ENCODE assay signal across 8 cellular contexts in genomic region chr16:51150159-51150893, GRCh38. TPM values are rescaled to one million over a fixed set of nuclear protein-coding genes. Genes with fewer than 3 reads are reported as not detected.
DNase-seq lines count a peak whose midpoint lies in the region; ATAC-seq and TF ChIP-seq lines count a peak whose summit lies in the region.

No MANE protein-coding gene starts in this region.

- DNase-seq in EL (peak; percentile 16), WERI-Rb-1 (peak; percentile 14), right cardiac atrium (no peak), RPMI8226 (no peak), NCI-H1105 (lab: John Stamatoyannopoulos, UW) (no peak)

- H3K4me3 ChIP-seq in WERI-Rb-1 (ENCODE audit: low read depth, low read length) (peak overlapping the region; percentile 86), right cardiac atrium (ENCODE audit: low read length) (peak overlapping the region; percentile 69), rectal smooth muscle tissue (ENCODE audit: low read length) (peak overlapping the region; percentile 34)

- peaks cover 2% of the 10 kb centered on the region for H3K4me1 ChIP-seq in right cardiac atrium (ENCODE audit: control insufficient read depth, insufficient read depth, low read length)
- H3K4me1 ChIP-seq in rectal smooth muscle tissue (ENCODE audit: control insufficient read depth, insufficient read depth, low read length): no peaks in the 10 kb centered on the region

- H3K36me3 ChIP-seq in WERI-Rb-1: peaks cover 54% of the 10 kb centered on the region
- no peaks in the 10 kb centered on the region for H3K36me3 ChIP-seq in rectal smooth muscle tissue (ENCODE audit: control insufficient read depth, insufficient read depth, low read length)

- H3K9me3 ChIP-seq in WERI-Rb-1 (ENCODE audit: severe bottlenecking) (no peaks in the 10 kb centered on the region), right cardiac atrium (ENCODE audit: control insufficient read depth, low read length) (no peaks in the 10 kb centered on the region)

- no peak for TF ChIP-seq CTCF in WERI-Rb-1 (IDR thresholded peaks at IDR 0.05; ENCODE audit: low read depth, low read length)

- WGBS in right cardiac atrium: 4% methylated on average over 54 of the region's 54 CpGs

- peak overlapping the region; percentile 98 for H3K27ac ChIP-seq in WERI-Rb-1
- no peak overlapping the region for H3K27ac ChIP-seq in right cardiac atrium (ENCODE audit: low read length)
- H3K27ac ChIP-seq in rectal smooth muscle tissue (ENCODE audit: low read depth, low read length): no peak overlapping the region

- ATAC-seq in right cardiac atrium (no peak), HG03432 (IDR thresholded peaks at IDR 0.05; ENCODE audit: unreplicated experiment) (no peak), GM19467 (IDR thresholded peaks at IDR 0.05; ENCODE audit: unreplicated experiment) (no peak)

- H3K9ac ChIP-seq in rectal smooth muscle tissue (ENCODE audit: low read length): no peak overlapping the region

- no peaks in the 10 kb centered on the region for H3K27me3 ChIP-seq in WERI-Rb-1 (ENCODE audit: insufficient read depth, low read depth, severe bottlenecking)
- peaks cover 7% of the 10 kb centered on the region for H3K27me3 ChIP-seq in right cardiac atrium (ENCODE audit: control insufficient read depth, insufficient read depth)
- H3K27me3 ChIP-seq in rectal smooth muscle tissue (ENCODE audit: control insufficient read depth, insufficient read depth, low read length): peaks cover 18% of the 10 kb centered on the region

- intact Hi-C loops in right cardiac atrium (cut with DNase I): no loop called here

RNA-seq across cellular contexts. Expression of gene SALL1, which starts 0.7 kb away (rescaled TPM):
- total RNA-seq in right cardiac atrium: 1 to 10 TPM; 3.6 to 8.4 (median 6.5) TPM
- polyA plus RNA-seq in right cardiac atrium: 0.45 TPM

Comparison
In these comparisons a context has a peak if more than half of its experiments do, and no peak if none do; other contexts are left out.
1. DNase-seq: peak in EL (single experiment) and WERI-Rb-1 (single experiment); none in right cardiac atrium (0 of 3), RPMI8226 (single experiment) and NCI-H1105 (single experiment).
2. H3K4me3 ChIP-seq: peak in every context shown above with its lines; median percentile 86 in WERI-Rb-1; 69 in right cardiac atrium; 34 in rectal smooth muscle tissue.